Comparison of ENCODE assay signal across 1 cellular context in the genomic region with DNA sequence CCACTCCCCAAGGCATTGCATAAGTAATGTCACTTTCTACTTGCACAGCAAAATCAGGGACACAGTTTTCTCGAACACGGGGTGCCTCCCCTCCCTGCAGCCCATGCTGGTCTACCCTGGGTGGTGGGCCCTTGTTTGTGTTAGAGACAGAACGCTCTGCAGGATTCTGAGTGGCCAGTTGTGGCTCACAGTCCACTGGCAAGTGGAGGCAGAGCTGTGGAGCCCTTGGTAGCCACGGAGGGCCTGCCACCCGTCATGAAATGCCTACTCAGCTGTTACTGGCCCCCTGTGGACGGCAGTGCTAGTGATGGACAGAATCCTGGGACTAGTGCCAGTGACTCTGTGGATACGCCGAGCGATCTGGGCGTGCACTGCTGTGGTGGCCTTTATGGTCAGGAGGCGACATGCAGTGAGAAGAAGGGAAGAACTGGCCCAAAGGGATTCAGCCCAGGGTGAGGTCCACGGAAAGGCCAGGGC.
TF ChIP-seq lines count a peak whose summit lies in the region.

No MANE protein-coding gene starts in this region.

TF ChIP-seq in SK-N-SH, 30 proteins besides CTCF, POLR2A, EP300 and RAD21 (continued from another document):
- TF ChIP-seq, protein P1, sequence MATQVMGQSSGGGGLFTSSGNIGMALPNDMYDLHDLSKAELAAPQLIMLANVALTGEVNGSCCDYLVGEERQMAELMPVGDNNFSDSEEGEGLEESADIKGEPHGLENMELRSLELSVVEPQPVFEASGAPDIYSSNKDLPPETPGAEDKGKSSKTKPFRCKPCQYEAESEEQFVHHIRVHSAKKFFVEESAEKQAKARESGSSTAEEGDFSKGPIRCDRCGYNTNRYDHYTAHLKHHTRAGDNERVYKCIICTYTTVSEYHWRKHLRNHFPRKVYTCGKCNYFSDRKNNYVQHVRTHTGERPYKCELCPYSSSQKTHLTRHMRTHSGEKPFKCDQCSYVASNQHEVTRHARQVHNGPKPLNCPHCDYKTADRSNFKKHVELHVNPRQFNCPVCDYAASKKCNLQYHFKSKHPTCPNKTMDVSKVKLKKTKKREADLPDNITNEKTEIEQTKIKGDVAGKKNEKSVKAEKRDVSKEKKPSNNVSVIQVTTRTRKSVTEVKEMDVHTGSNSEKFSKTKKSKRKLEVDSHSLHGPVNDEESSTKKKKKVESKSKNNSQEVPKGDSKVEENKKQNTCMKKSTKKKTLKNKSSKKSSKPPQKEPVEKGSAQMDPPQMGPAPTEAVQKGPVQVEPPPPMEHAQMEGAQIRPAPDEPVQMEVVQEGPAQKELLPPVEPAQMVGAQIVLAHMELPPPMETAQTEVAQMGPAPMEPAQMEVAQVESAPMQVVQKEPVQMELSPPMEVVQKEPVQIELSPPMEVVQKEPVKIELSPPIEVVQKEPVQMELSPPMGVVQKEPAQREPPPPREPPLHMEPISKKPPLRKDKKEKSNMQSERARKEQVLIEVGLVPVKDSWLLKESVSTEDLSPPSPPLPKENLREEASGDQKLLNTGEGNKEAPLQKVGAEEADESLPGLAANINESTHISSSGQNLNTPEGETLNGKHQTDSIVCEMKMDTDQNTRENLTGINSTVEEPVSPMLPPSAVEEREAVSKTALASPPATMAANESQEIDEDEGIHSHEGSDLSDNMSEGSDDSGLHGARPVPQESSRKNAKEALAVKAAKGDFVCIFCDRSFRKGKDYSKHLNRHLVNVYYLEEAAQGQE (IDR thresholded peaks at IDR 0.05; ENCODE audit: low read depth, low read length): no peak
- no peak for TF ChIP-seq TCF12 (IDR thresholded peaks at IDR 0.05)
- TF ChIP-seq POLR2AphosphoS5 (IDR thresholded peaks at IDR 0.05; ENCODE audit: low read depth, low read length): no peak
- no peak for TF ChIP-seq ELF1 (IDR thresholded peaks at IDR 0.05)
- TF ChIP-seq GABPA (IDR thresholded peaks at IDR 0.05; ENCODE audit: low read depth): no peak
- no peak for TF ChIP-seq SMC3 (IDR thresholded peaks at IDR 0.05; ENCODE audit: low read depth, low read length)
- TF ChIP-seq, protein P2, sequence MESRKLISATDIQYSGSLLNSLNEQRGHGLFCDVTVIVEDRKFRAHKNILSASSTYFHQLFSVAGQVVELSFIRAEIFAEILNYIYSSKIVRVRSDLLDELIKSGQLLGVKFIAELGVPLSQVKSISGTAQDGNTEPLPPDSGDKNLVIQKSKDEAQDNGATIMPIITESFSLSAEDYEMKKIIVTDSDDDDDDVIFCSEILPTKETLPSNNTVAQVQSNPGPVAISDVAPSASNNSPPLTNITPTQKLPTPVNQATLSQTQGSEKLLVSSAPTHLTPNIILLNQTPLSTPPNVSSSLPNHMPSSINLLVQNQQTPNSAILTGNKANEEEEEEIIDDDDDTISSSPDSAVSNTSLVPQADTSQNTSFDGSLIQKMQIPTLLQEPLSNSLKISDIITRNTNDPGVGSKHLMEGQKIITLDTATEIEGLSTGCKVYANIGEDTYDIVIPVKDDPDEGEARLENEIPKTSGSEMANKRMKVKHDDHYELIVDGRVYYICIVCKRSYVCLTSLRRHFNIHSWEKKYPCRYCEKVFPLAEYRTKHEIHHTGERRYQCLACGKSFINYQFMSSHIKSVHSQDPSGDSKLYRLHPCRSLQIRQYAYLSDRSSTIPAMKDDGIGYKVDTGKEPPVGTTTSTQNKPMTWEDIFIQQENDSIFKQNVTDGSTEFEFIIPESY (IDR thresholded peaks at IDR 0.05; ENCODE audit: borderline replicate concordance, low read depth): no peak
- TF ChIP-seq, protein P3, sequence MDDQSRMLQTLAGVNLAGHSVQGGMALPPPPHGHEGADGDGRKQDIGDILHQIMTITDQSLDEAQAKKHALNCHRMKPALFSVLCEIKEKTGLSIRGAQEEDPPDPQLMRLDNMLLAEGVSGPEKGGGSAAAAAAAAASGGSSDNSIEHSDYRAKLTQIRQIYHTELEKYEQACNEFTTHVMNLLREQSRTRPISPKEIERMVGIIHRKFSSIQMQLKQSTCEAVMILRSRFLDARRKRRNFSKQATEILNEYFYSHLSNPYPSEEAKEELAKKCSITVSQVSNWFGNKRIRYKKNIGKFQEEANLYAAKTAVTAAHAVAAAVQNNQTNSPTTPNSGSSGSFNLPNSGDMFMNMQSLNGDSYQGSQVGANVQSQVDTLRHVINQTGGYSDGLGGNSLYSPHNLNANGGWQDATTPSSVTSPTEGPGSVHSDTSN (IDR thresholded peaks at IDR 0.05): no peak
- TF ChIP-seq MEF2A (IDR thresholded peaks at IDR 0.05; ENCODE audit: borderline replicate concordance, low read depth): no peak
